In the genomic region with DNA sequence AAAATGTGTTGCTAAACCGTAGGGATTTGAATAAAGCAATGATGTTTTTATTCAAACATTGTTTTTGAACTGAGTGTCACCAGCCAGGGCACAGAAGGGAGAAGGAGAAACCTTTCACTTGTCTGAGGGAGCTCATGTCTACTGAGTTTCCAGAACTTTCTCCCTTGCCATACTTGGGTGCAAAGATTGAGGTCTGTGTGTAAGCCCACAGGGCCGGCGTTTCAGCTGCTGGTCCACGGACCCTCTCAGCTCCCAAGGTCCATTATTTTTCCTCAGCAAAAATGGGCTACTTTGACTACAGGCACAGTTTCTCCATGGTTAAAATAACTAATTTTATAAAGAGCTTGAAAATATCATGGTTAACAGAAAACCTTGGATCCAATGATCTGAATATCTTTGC, we compare ENCODE assay signal across 2 cellular contexts.
A peak's percentile ranks its signal among the peaks of the same experiment; 100 is the strongest.
TF ChIP-seq lines count a peak whose summit lies in the region.

No MANE protein-coding gene starts in this region.

TF ChIP-seq in K562, 482 proteins besides CTCF, POLR2A, EP300 and RAD21:
- TF ChIP-seq, protein P1, sequence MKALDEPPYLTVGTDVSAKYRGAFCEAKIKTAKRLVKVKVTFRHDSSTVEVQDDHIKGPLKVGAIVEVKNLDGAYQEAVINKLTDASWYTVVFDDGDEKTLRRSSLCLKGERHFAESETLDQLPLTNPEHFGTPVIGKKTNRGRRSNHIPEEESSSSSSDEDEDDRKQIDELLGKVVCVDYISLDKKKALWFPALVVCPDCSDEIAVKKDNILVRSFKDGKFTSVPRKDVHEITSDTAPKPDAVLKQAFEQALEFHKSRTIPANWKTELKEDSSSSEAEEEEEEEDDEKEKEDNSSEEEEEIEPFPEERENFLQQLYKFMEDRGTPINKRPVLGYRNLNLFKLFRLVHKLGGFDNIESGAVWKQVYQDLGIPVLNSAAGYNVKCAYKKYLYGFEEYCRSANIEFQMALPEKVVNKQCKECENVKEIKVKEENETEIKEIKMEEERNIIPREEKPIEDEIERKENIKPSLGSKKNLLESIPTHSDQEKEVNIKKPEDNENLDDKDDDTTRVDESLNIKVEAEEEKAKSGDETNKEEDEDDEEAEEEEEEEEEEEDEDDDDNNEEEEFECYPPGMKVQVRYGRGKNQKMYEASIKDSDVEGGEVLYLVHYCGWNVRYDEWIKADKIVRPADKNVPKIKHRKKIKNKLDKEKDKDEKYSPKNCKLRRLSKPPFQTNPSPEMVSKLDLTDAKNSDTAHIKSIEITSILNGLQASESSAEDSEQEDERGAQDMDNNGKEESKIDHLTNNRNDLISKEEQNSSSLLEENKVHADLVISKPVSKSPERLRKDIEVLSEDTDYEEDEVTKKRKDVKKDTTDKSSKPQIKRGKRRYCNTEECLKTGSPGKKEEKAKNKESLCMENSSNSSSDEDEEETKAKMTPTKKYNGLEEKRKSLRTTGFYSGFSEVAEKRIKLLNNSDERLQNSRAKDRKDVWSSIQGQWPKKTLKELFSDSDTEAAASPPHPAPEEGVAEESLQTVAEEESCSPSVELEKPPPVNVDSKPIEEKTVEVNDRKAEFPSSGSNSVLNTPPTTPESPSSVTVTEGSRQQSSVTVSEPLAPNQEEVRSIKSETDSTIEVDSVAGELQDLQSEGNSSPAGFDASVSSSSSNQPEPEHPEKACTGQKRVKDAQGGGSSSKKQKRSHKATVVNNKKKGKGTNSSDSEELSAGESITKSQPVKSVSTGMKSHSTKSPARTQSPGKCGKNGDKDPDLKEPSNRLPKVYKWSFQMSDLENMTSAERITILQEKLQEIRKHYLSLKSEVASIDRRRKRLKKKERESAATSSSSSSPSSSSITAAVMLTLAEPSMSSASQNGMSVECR (CRISPR knock-in tag; IDR thresholded peaks at IDR 0.05), result no peak
- TF ChIP-seq ZNF644 (tag; IDR thresholded peaks at IDR 0.05; ENCODE audit: low read depth), result 0 out of 2 replicates have a peak, but pooled peaks have one; percentile 4

TF ChIP-seq in endothelial cell of umbilical vein, 7 proteins besides CTCF, POLR2A, EP300 and RAD21:
- no peak for TF ChIP-seq MYC (IDR thresholded peaks at IDR 0.05; ENCODE audit: low read depth, low read length)
- TF ChIP-seq POLR2AphosphoS5 (IDR thresholded peaks at IDR 0.05; ENCODE audit: insufficient read depth, low read depth, low read length), result no peak
- TF ChIP-seq GATA2 (IDR thresholded peaks at IDR 0.05; ENCODE audit: insufficient read depth, insufficient read length, low read depth, low read length), result no peak
- TF ChIP-seq, protein P2, sequence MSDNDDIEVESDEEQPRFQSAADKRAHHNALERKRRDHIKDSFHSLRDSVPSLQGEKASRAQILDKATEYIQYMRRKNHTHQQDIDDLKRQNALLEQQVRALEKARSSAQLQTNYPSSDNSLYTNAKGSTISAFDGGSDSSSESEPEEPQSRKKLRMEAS (IDR thresholded peaks at IDR 0.05; ENCODE audit: insufficient read depth, insufficient read length), result no peak
- TF ChIP-seq JUN (IDR thresholded peaks at IDR 0.05; ENCODE audit: borderline replicate concordance, insufficient read depth, insufficient read length, low read depth), result no peak
- no peak for TF ChIP-seq EZH2 (IDR thresholded peaks at IDR 0.05; ENCODE audit: borderline replicate concordance, low read depth, low read length, severe bottlenecking)
- TF ChIP-seq FOS (IDR thresholded peaks at IDR 0.05; ENCODE audit: borderline replicate concordance, insufficient read depth, low read length), result no peak
